Comparison of ENCODE assay signal across 8 cellular contexts in genomic region chr6:26569433-26569764, GRCh38. TPM values are rescaled to one million over a fixed set of nuclear protein-coding genes. Genes with fewer than 3 reads are reported as not detected.
DNase-seq lines count a peak whose midpoint lies in the region; ATAC-seq and TF ChIP-seq lines count a peak whose summit lies in the region.

No MANE protein-coding gene starts in this region.

- peaks cover 30% of the 10 kb centered on the region for H3K36me3 Mint-ChIP-seq in CD4-positive, alpha-beta T cell (ENCODE audit: low read depth)
- H3K36me3 Mint-ChIP-seq in natural killer cell = peaks cover 9% of the 10 kb centered on the region

- H3K27me3 Mint-ChIP-seq in CD4-positive, alpha-beta T cell = peaks cover 16% of the 10 kb centered on the region
- peaks cover 5 to 6% of the 10 kb centered on the region in 2 donors for H3K27me3 Mint-ChIP-seq in natural killer cell (ENCODE audit: low read depth in 2 of 2)

- CTCF ChIA-PET in CD4-positive, alpha-beta T cell (lab: Charles Lee) = interaction anchor here (0.8 to 2.5 kb wide), 13 partner anchors 15 to 445 kb away, joined by 3 to 18 read pairs (median 4); partner anchors contain the start of gene HMGN4

- H3K4me3 ChIP-seq in brain microvascular endothelial cell (ENCODE audit: low read depth, low read length) = peak overlapping the region; percentile 69

- no peaks in the 10 kb centered on the region for H3K36me3 ChIP-seq in brain microvascular endothelial cell (replicated peaks)

- no peak for TF ChIP-seq CTCF in CD4-positive, alpha-beta T cell (IDR thresholded peaks at IDR 0.05)
- TF ChIP-seq CTCF in brain microvascular endothelial cell (IDR thresholded peaks at IDR 0.05; ENCODE audit: low read depth, low read length, missing control alignments) = no peak
- no peak for TF ChIP-seq CTCF in natural killer cell (IDR thresholded peaks at IDR 0.05)

- H3K27ac ChIP-seq in CD4-positive, alpha-beta T cell (ENCODE audit: low read depth, low read length) = no peak overlapping the region
- H3K27ac ChIP-seq in brain microvascular endothelial cell = no peak overlapping the region
- no peak overlapping the region for H3K27ac ChIP-seq in caudate nucleus (ENCODE audit: low read depth, low read length)

- no peaks in the 10 kb centered on the region for H3K27me3 ChIP-seq in CD4-positive, alpha-beta T cell (ENCODE audit: control insufficient read depth, insufficient read depth, low read length)
- no peaks in the 10 kb centered on the region for H3K27me3 ChIP-seq in brain microvascular endothelial cell (replicated peaks)

- peaks cover 29% of the 10 kb centered on the region for H3K4me1 Mint-ChIP-seq in CD4-positive, alpha-beta T cell (ENCODE audit: low read depth)
- H3K4me1 Mint-ChIP-seq in natural killer cell = peaks cover 27 to 34% of the 10 kb centered on the region in 2 donors

- DNase-seq in CD4-positive, alpha-beta T cell = no peak
- DNase-seq in brain microvascular endothelial cell (no peak), natural killer cell (no peak), caudate nucleus (lab: John Stamatoyannopoulos, UW) (no peak)

- peak overlapping the region; percentile 97 for H3K4me3 Mint-ChIP-seq in CD4-positive, alpha-beta T cell
- H3K4me3 Mint-ChIP-seq in natural killer cell = peak overlapping the region; percentile 97

- POLR2A ChIA-PET in CD4-positive, alpha-beta T cell (lab: Charles Lee) = interaction anchor here (0.7 to 3.2 kb wide), 23 partner anchors 8 to 563 kb away, joined by 3 to 65 read pairs (median 9); partner anchors contain the start of gene HMGN4

- intact Hi-C loops in CD4-positive, alpha-beta T cell (cut with DNase I, micrococcal nuclease) = loop anchor here (1.0 to 5.0 kb wide), 4 partner anchors 227 to 1968 kb away; no protein-coding TSS in a partner anchor
- intact Hi-C loops in natural killer cell (cut with micrococcal nuclease) = no loop called here

- H3K27ac Mint-ChIP-seq in CD4-positive, alpha-beta T cell = peak overlapping the region; percentile 100
- H3K27ac Mint-ChIP-seq in natural killer cell = peak overlapping the region; percentile 99 to 100

- in situ Hi-C loops in brain microvascular endothelial cell (cut with HindIII; ENCODE audit: low pct_ligation_motif_present, low sequenced_read_pairs) = no loop called here

- H3K9me3 Mint-ChIP-seq in CD4-positive, alpha-beta T cell = peaks cover 9% of the 10 kb centered on the region
- H3K9me3 Mint-ChIP-seq in natural killer cell = peaks cover 0 to 7% of the 10 kb centered on the region in 2 donors

- ATAC-seq in CD4-positive, alpha-beta T cell (ENCODE audit: poor library complexity) = no peak
- peak; percentile 10 for ATAC-seq in HG03378 (IDR thresholded peaks at IDR 0.05; ENCODE audit: unreplicated experiment)
- no peak for ATAC-seq in natural killer cell
- ATAC-seq in GM19467 (IDR thresholded peaks at IDR 0.05; ENCODE audit: unreplicated experiment) = no peak
- ATAC-seq in HG02798 (IDR thresholded peaks at IDR 0.05; ENCODE audit: poor library complexity, unreplicated experiment) = no peak
- ATAC-seq in GM19395 (IDR thresholded peaks at IDR 0.05; ENCODE audit: unreplicated experiment) = no peak

- no peaks in the 10 kb centered on the region for H3K9me3 ChIP-seq in CD4-positive, alpha-beta T cell (ENCODE audit: control insufficient read depth, low read length)

RNA-seq across cellular contexts. Expression of gene ABT1, which starts 27.4 kb away (rescaled TPM):
- 10 to 100 TPM; 39.8 to 40.4 TPM for total RNA-seq in CD4-positive, alpha-beta T cell
- total RNA-seq in natural killer cell = 10 to 100 TPM; 23.9 to 30.7 (median 29.9) TPM

RNA-seq across cellular contexts. Expression of gene HMGN4, which starts 31.2 kb away (rescaled TPM):
- 10 to 100 TPM; 22.7 to 24.8 TPM for total RNA-seq in CD4-positive, alpha-beta T cell
- total RNA-seq in natural killer cell = 10 to 100 TPM; 55.7 to 80.6 (median 70.3) TPM
